35 cellular contexts compared by ENCODE assay signal in the genomic region with DNA sequence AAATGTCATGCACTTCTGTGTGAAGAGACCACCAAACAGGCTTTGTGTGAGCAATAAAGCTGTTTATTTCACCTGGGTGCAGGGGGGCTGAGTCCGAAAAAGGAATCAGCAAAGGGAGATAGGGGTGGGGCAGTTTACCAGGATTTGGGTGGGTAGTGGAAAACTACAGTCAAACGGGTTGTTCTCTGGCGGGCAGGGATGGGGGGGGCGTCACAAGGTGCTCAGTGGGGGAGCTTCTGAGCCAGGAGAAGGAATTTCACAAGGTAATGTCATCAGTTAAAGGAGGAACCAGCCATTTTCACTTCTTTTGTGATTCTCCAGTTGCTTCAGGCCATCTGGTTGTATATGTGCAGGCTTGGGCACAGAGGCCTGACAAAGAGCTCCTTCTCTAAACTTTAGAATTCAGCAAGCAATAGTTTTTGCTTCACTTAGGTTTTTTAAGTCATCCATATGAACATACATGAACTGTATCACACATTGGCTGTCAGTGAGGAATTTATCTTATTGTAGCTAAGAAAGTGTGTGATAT. TPM values are rescaled to one million over a fixed set of nuclear protein-coding genes. Genes with fewer than 3 reads are reported as not detected.
"Had no signal": no experiment of that assay in that cellular context is flagged by ENCODE, and none has a peak within 500 bp of the region (broad histone marks: within the 10 kb centered on the region; RNA-seq: fewer than 3 reads in every experiment).

No MANE protein-coding gene starts in this region.

- H3K9me3 Mint-ChIP-seq: activated naive CD4-positive, alpha-beta T cell treated with anti-CD3 and anti-CD28 coated beads, Interleukin-2, amount 50 U/mL, for 24 hours; activated naive CD8-positive, alpha-beta T cell treated with anti-CD3 and anti-CD28 coated beads, Interleukin-2, amount 50 U/mL, for 24 hours; activated T-helper 1 cell treated with anti-CD3 and anti-CD28 coated beads, Interleukin-12 subunit alpha, Interleukin-12 subunit beta, Interleukin-2, Interleukin-4 antibody, amounts not matched to agents 30 ng/mL and 10 ng/mL and 1 ng/mL, durations not matched to agents 14 hours and 24 hours and 36 hours; activated T-helper 2 cell treated with anti-CD3 and anti-CD28 coated beads, Interferon-gamma antibody, Interleukin-2, Interleukin-4, amounts not matched to agents 10 μg/mL and 5 μg/mL and 100 μg/mL, durations not matched to agents 14 hours and 24 hours and 36 hours; effector memory CD8-positive, alpha-beta T cell had no signal

- H3K4me1 Mint-ChIP-seq: brain had no signal

- ATAC-seq: activated CD4-positive, alpha-beta T cell treated with anti-CD3 and anti-CD28 coated beads for 36 hours; activated CD8-positive, alpha-beta memory T cell treated with anti-CD3 and anti-CD28 coated beads, Interleukin-2, amount 10 ng/mL, durations not matched to agents 7 days and 5 days; activated CD8-positive, alpha-beta T cell treated with anti-CD3 and anti-CD28 coated beads, Interleukin-2, amount 10 ng/mL, durations not matched to agents 7 days and 5 days; activated naive CD8-positive, alpha-beta T cell treated with anti-CD3 and anti-CD28 coated beads, Interleukin-2, amount 50 U/mL, for 24 hours; effector memory CD8-positive, alpha-beta T cell; gastroesophageal sphincter; heart right ventricle had no signal

- H3K27me3 ChIP-seq: adrenal gland, breast epithelium, cardiac muscle cell, esophagus squamous epithelium, gastroesophageal sphincter, heart right ventricle had no signal

- H3K4me3 Mint-ChIP-seq: activated CD4-positive, alpha-beta memory T cell treated with anti-CD3 and anti-CD28 coated beads for 36 hours; activated CD4-positive, alpha-beta T cell treated with anti-CD3 and anti-CD28 coated beads for 36 hours; activated CD4-positive, alpha-beta T cell treated with anti-CD3 and anti-CD28 coated beads, Interleukin-2, amount 10 ng/mL, durations not matched to agents 24 days and 14 days; activated CD8-positive, alpha-beta memory T cell treated with anti-CD3 and anti-CD28 coated beads, Interleukin-2, amount 10 ng/mL, durations not matched to agents 7 days and 5 days; activated CD8-positive, alpha-beta T cell treated with anti-CD3 and anti-CD28 coated beads, Interleukin-2, amount 10 ng/mL, durations not matched to agents 7 days and 5 days; activated naive CD4-positive, alpha-beta T cell treated with anti-CD3 and anti-CD28 coated beads for 36 hours; activated naive CD4-positive, alpha-beta T cell treated with anti-CD3 and anti-CD28 coated beads, Interleukin-2, amount 50 U/mL, for 24 hours; activated naive CD8-positive, alpha-beta T cell treated with anti-CD3 and anti-CD28 coated beads for 36 hours; activated naive CD8-positive, alpha-beta T cell treated with anti-CD3 and anti-CD28 coated beads, Interleukin-2, amount 50 U/mL, for 24 hours; activated T-helper 1 cell treated with anti-CD3 and anti-CD28 coated beads, Interleukin-12 subunit alpha, Interleukin-12 subunit beta, Interleukin-2, Interleukin-4 antibody, amounts not matched to agents 30 ng/mL and 10 ng/mL and 1 ng/mL, durations not matched to agents 14 hours and 24 hours and 36 hours; brain; effector memory CD8-positive, alpha-beta T cell had no signal

- H3K4me1 ChIP-seq: adrenal gland, breast epithelium, esophagus squamous epithelium, gastroesophageal sphincter had no signal

- H3K27ac ChIP-seq: adrenal gland, breast epithelium, cardiac muscle cell, epithelial cell of prostate, esophagus squamous epithelium, gastroesophageal sphincter had no signal

- H3K36me3 ChIP-seq: adrenal gland, breast epithelium, cardiac muscle cell, esophagus squamous epithelium, gastroesophageal sphincter, heart right ventricle had no signal

- H3K27ac Mint-ChIP-seq: activated CD4-positive, alpha-beta memory T cell treated with anti-CD3 and anti-CD28 coated beads for 36 hours; activated CD4-positive, alpha-beta T cell treated with anti-CD3 and anti-CD28 coated beads for 36 hours; activated CD4-positive, alpha-beta T cell treated with anti-CD3 and anti-CD28 coated beads, Interleukin-2, amount 10 ng/mL, durations not matched to agents 24 days and 14 days; activated CD8-positive, alpha-beta memory T cell treated with anti-CD3 and anti-CD28 coated beads, Interleukin-2, amount 10 ng/mL, durations not matched to agents 7 days and 5 days; activated CD8-positive, alpha-beta T cell treated with anti-CD3 and anti-CD28 coated beads, Interleukin-2, amount 10 ng/mL, durations not matched to agents 7 days and 5 days; activated naive CD4-positive, alpha-beta T cell treated with anti-CD3 and anti-CD28 coated beads for 36 hours; activated naive CD4-positive, alpha-beta T cell treated with anti-CD3 and anti-CD28 coated beads, Interleukin-2, amount 50 U/mL, for 24 hours; activated naive CD8-positive, alpha-beta T cell treated with anti-CD3 and anti-CD28 coated beads for 36 hours; activated naive CD8-positive, alpha-beta T cell treated with anti-CD3 and anti-CD28 coated beads, Interleukin-2, amount 50 U/mL, for 24 hours; activated T-helper 1 cell treated with anti-CD3 and anti-CD28 coated beads, Interleukin-12 subunit alpha, Interleukin-12 subunit beta, Interleukin-2, Interleukin-4 antibody, amounts not matched to agents 30 ng/mL and 10 ng/mL and 1 ng/mL, durations not matched to agents 14 hours and 24 hours and 36 hours; activated T-helper 2 cell treated with anti-CD3 and anti-CD28 coated beads, Interferon-gamma antibody, Interleukin-2, Interleukin-4, amounts not matched to agents 10 μg/mL and 5 μg/mL and 100 μg/mL, durations not matched to agents 14 hours and 24 hours and 36 hours; brain; effector memory CD8-positive, alpha-beta T cell had no signal

- H3K27me3 Mint-ChIP-seq: activated CD4-positive, alpha-beta memory T cell treated with anti-CD3 and anti-CD28 coated beads for 36 hours; activated naive CD4-positive, alpha-beta T cell treated with anti-CD3 and anti-CD28 coated beads, Interleukin-2, amount 50 U/mL, for 24 hours; activated naive CD8-positive, alpha-beta T cell treated with anti-CD3 and anti-CD28 coated beads for 36 hours; activated naive CD8-positive, alpha-beta T cell treated with anti-CD3 and anti-CD28 coated beads, Interleukin-2, amount 50 U/mL, for 24 hours; brain; effector memory CD8-positive, alpha-beta T cell had no signal

- H3K9me3 ChIP-seq: adrenal gland, esophagus squamous epithelium, gastroesophageal sphincter had no signal

- H3K4me3 ChIP-seq: adrenal gland, breast epithelium, cardiac muscle cell, esophagus squamous epithelium, gastroesophageal sphincter, heart right ventricle had no signal

- DNase-seq: activated CD4-positive, alpha-beta memory T cell treated with anti-CD3 and anti-CD28 coated beads for 36 hours; activated CD4-positive, alpha-beta T cell treated with anti-CD3 and anti-CD28 coated beads for 36 hours; activated CD4-positive, alpha-beta T cell treated with anti-CD3 and anti-CD28 coated beads, Interleukin-2, amount 10 ng/mL, durations not matched to agents 24 days and 14 days; activated CD4-positive, CD25-positive, alpha-beta regulatory T cell; activated CD4-positive, CD25-positive, alpha-beta regulatory T cell treated with anti-CD3 and anti-CD28 coated beads, Interleukin-2, amount 50 U/mL, for 72 hours; activated CD8-positive, alpha-beta memory T cell treated with anti-CD3 and anti-CD28 coated beads, Interleukin-2, amount 10 ng/mL, durations not matched to agents 7 days and 5 days; activated CD8-positive, alpha-beta memory T cell treated with anti-CD3 and anti-CD28 coated beads, Interleukin-2, amount 50 U/mL, for 4 hours; activated CD8-positive, alpha-beta T cell treated with anti-CD3 and anti-CD28 coated beads, Interleukin-2, amount 10 ng/mL, durations not matched to agents 7 days and 5 days; activated effector memory CD4-positive, alpha-beta T cell treated with anti-CD3 and anti-CD28 coated beads, Interleukin-2, amount 50 U/mL, for 16 hours; activated naive CD4-positive, alpha-beta T cell treated with anti-CD3 and anti-CD28 coated beads for 36 hours; activated naive CD8-positive, alpha-beta T cell treated with anti-CD3 and anti-CD28 coated beads for 36 hours; activated naive CD8-positive, alpha-beta T cell treated with anti-CD3 and anti-CD28 coated beads, Interleukin-2, amount 50 U/mL, for 24 hours; activated T-cell treated with anti-CD3 and anti-CD28 coated beads, Interleukin-2, amount 50 U/mL, for 1 hour; activated T-cell treated with anti-CD3 and anti-CD28 coated beads, Interleukin-2, amount 50 U/mL, for 48 hours; adrenal gland; amygdala; aorta; central memory CD4-positive, alpha-beta T cell; cortex of kidney; dermis blood vessel endothelial cell; effector CD4-positive, alpha-beta T cell; effector memory CD8-positive, alpha-beta T cell; esophagus squamous epithelium; foreskin melanocyte; heart right ventricle; T-helper 2 cell had no signal

- H3K36me3 Mint-ChIP-seq: activated CD4-positive, alpha-beta memory T cell treated with anti-CD3 and anti-CD28 coated beads for 36 hours; activated naive CD4-positive, alpha-beta T cell treated with anti-CD3 and anti-CD28 coated beads, Interleukin-2, amount 50 U/mL, for 24 hours; brain had no signal

RNA-seq across cellular contexts. Expression of a gene that starts 17.5 kb away (rescaled TPM):
- total RNA-seq: activated CD8-positive, alpha-beta T cell treated with anti-CD3 and anti-CD28 coated beads, Interleukin-2, amount 10 ng/mL, durations not matched to agents 7 days and 5 days; endothelial cell of umbilical vein had no signal
- polyA plus RNA-seq: endothelial cell of umbilical vein had no signal
